ENCODE assay signal across 1 cellular context in the genomic region with DNA sequence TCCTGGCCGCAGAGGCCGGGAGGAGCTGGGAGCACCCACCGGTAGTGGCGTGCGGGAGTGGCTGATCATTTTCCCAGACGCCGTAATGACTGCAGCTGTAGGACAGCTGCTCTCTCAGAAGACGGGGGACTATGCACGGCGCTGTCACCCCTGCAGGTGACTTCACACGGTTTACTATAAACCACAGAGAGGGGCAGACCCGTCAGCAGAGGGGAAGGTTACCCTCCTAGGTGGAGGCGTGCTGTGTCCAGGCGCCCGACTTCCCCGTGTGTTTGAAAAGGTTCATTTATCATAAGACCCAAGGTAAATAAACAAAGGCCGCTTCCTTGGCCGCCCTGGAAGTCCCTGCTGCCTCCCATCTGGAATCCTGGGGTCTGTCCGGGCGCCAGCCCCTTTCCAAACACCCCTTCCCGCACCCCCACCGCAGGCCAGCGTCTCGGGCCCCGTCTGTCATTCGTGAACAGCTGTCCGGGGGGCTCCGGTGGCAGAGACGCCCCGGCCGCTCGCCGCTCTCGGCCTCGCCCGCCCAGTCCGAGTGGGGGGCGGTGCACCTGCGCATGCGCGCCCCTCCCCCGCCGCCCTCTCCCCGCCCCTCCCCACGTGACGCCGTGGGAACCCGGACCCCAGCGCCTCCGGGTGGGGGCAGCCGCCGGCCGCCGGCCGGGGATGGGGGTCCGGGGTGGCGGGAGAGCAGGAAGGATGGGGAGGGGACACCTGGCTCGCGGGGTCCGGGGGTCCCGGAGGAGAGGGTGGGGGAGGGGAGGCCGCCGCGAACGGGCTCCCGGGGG.
TF ChIP-seq lines count a peak whose summit lies in the region.

No MANE protein-coding gene starts in this region.

TF ChIP-seq in K562, 482 proteins besides CTCF, POLR2A, EP300 and RAD21 (continued from another document and continues in another):
- TF ChIP-seq, protein P1, sequence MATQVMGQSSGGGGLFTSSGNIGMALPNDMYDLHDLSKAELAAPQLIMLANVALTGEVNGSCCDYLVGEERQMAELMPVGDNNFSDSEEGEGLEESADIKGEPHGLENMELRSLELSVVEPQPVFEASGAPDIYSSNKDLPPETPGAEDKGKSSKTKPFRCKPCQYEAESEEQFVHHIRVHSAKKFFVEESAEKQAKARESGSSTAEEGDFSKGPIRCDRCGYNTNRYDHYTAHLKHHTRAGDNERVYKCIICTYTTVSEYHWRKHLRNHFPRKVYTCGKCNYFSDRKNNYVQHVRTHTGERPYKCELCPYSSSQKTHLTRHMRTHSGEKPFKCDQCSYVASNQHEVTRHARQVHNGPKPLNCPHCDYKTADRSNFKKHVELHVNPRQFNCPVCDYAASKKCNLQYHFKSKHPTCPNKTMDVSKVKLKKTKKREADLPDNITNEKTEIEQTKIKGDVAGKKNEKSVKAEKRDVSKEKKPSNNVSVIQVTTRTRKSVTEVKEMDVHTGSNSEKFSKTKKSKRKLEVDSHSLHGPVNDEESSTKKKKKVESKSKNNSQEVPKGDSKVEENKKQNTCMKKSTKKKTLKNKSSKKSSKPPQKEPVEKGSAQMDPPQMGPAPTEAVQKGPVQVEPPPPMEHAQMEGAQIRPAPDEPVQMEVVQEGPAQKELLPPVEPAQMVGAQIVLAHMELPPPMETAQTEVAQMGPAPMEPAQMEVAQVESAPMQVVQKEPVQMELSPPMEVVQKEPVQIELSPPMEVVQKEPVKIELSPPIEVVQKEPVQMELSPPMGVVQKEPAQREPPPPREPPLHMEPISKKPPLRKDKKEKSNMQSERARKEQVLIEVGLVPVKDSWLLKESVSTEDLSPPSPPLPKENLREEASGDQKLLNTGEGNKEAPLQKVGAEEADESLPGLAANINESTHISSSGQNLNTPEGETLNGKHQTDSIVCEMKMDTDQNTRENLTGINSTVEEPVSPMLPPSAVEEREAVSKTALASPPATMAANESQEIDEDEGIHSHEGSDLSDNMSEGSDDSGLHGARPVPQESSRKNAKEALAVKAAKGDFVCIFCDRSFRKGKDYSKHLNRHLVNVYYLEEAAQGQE (CRISPR knock-in tag; IDR thresholded peaks at IDR 0.05; ENCODE audit: low read depth) = no peak
- TF ChIP-seq MXI1 (IDR thresholded peaks at IDR 0.05; ENCODE audit: low read depth, low read length) (no peak), RFX5 (IDR thresholded peaks at IDR 0.05; ENCODE audit: low read depth, low read length) (no peak), ZNF143 (CRISPR knock-in tag; IDR thresholded peaks at IDR 0.05) (no peak), U2AF2 (optimal IDR thresholded peaks at IDR 0.05; ENCODE audit: low read depth, low read length) (no peak), ZNF785 (CRISPR knock-in tag; IDR thresholded peaks at IDR 0.05) (no peak), MAFK (IDR thresholded peaks at IDR 0.05; ENCODE audit: low read length) (no peak), HNRNPH1 (optimal IDR thresholded peaks at IDR 0.05; ENCODE audit: low read depth, low read length) (no peak), JUN (IDR thresholded peaks at IDR 0.05; ENCODE audit: borderline replicate concordance, low read depth, low read length) (no peak), JUN (CRISPR knock-in tag; IDR thresholded peaks at IDR 0.05; ENCODE audit: borderline replicate concordance) (no peak), ZFPM2 (CRISPR knock-in tag; IDR thresholded peaks at IDR 0.05) (no peak), MCM3 (IDR thresholded peaks at IDR 0.05) (no peak), ILF3 (IDR thresholded peaks at IDR 0.05; ENCODE audit: borderline replicate concordance) (no peak), ZNF24 (IDR thresholded peaks at IDR 0.05) (no peak), SMAD4 (CRISPR knock-in tag; conservative IDR thresholded peaks at IDR 0.05) (no peak; the same call in 1 of the 2 replicates), HDAC6 (IDR thresholded peaks at IDR 0.05; ENCODE audit: low read depth, low read length) (no peak), RBFOX2 (IDR thresholded peaks at IDR 0.05; ENCODE audit: low read depth, low read length) (peak; percentile 51), HIVEP1 (CRISPR knock-in tag; IDR thresholded peaks at IDR 0.05) (no peak), ZFX (CRISPR knock-in tag; IDR thresholded peaks at IDR 0.05) (peak; percentile 77), SP2 (IDR thresholded peaks at IDR 0.05; ENCODE audit: extremely low read depth, low read depth, low read length, poor library complexity, severe bottlenecking) (no peak), KLF6 (CRISPR knock-in tag; IDR thresholded peaks at IDR 0.05; ENCODE audit: borderline replicate concordance) (no peak), PML (IDR thresholded peaks at IDR 0.05; ENCODE audit: low read length) (no peak), ZNF217 (CRISPR knock-in tag; IDR thresholded peaks at IDR 0.05) (no peak), CTBP1 (IDR thresholded peaks at IDR 0.05; ENCODE audit: borderline replicate concordance) (no peak), GATAD2B (IDR thresholded peaks at IDR 0.05; ENCODE audit: borderline replicate concordance) (no peak), ZNF436 (CRISPR knock-in tag; IDR thresholded peaks at IDR 0.05) (no peak), ZBTB7A (IDR thresholded peaks at IDR 0.05; ENCODE audit: borderline replicate concordance, control insufficient read depth, low read depth, low read length) (0 out of 2 replicates have a peak, but pooled peaks have one; percentile 18), MAZ (CRISPR knock-in tag; conservative IDR thresholded peaks at IDR 0.05 in 1 of 2, IDR thresholded peaks at IDR 0.05 in 1 of 2) (peak in 1 of 2 experiments; percentile 58; a peak in 1 of 4 replicates), MYC (IDR thresholded peaks at IDR 0.05; ENCODE audit: low read depth, low read length) (no peak), MYC (CRISPR knock-in tag; IDR thresholded peaks at IDR 0.05; ENCODE audit: borderline replicate concordance, low read depth) (no peak), RB1 (IDR thresholded peaks at IDR 0.05; ENCODE audit: low read depth) (0 out of 2 replicates have a peak, but pooled peaks have one; percentile 8)
- TF ChIP-seq, protein P2, sequence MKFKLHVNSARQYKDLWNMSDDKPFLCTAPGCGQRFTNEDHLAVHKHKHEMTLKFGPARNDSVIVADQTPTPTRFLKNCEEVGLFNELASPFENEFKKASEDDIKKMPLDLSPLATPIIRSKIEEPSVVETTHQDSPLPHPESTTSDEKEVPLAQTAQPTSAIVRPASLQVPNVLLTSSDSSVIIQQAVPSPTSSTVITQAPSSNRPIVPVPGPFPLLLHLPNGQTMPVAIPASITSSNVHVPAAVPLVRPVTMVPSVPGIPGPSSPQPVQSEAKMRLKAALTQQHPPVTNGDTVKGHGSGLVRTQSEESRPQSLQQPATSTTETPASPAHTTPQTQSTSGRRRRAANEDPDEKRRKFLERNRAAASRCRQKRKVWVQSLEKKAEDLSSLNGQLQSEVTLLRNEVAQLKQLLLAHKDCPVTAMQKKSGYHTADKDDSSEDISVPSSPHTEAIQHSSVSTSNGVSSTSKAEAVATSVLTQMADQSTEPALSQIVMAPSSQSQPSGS (CRISPR knock-in tag; IDR thresholded peaks at IDR 0.05) = no peak
- TF ChIP-seq, protein P3, sequence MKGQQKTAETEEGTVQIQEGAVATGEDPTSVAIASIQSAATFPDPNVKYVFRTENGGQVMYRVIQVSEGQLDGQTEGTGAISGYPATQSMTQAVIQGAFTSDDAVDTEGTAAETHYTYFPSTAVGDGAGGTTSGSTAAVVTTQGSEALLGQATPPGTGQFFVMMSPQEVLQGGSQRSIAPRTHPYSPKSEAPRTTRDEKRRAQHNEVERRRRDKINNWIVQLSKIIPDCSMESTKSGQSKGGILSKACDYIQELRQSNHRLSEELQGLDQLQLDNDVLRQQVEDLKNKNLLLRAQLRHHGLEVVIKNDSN (CRISPR knock-in tag; IDR thresholded peaks at IDR 0.05) = peak; percentile 73
- TF ChIP-seq, protein P4, sequence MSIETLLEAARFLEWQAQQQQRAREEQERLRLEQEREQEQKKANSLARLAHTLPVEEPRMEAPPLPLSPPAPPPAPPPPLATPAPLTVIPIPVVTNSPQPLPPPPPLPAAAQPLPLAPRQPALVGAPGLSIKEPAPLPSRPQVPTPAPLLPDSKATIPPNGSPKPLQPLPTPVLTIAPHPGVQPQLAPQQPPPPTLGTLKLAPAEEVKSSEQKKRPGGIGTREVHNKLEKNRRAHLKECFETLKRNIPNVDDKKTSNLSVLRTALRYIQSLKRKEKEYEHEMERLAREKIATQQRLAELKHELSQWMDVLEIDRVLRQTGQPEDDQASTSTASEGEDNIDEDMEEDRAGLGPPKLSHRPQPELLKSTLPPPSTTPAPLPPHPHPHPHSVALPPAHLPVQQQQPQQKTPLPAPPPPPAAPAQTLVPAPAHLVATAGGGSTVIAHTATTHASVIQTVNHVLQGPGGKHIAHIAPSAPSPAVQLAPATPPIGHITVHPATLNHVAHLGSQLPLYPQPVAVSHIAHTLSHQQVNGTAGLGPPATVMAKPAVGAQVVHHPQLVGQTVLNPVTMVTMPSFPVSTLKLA (conservative IDR thresholded peaks at IDR 0.05) = 0 out of 4 replicates have a peak, but pooled peaks of 1 of the 2 experiments have one; percentile 30
- TF ChIP-seq, protein P5, sequence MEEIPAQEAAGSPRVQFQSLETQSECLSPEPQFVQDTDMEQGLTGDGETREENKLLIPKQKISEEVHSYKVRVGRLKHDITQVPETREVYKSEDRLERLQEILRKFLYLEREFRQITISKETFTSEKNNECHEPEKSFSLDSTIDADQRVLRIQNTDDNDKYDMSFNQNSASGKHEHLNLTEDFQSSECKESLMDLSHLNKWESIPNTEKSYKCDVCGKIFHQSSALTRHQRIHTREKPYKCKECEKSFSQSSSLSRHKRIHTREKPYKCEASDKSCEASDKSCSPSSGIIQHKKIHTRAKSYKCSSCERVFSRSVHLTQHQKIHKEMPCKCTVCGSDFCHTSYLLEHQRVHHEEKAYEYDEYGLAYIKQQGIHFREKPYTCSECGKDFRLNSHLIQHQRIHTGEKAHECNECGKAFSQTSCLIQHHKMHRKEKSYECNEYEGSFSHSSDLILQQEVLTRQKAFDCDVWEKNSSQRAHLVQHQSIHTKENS (CRISPR knock-in tag; IDR thresholded peaks at IDR 0.05) = no peak
- TF ChIP-seq, protein P6, sequence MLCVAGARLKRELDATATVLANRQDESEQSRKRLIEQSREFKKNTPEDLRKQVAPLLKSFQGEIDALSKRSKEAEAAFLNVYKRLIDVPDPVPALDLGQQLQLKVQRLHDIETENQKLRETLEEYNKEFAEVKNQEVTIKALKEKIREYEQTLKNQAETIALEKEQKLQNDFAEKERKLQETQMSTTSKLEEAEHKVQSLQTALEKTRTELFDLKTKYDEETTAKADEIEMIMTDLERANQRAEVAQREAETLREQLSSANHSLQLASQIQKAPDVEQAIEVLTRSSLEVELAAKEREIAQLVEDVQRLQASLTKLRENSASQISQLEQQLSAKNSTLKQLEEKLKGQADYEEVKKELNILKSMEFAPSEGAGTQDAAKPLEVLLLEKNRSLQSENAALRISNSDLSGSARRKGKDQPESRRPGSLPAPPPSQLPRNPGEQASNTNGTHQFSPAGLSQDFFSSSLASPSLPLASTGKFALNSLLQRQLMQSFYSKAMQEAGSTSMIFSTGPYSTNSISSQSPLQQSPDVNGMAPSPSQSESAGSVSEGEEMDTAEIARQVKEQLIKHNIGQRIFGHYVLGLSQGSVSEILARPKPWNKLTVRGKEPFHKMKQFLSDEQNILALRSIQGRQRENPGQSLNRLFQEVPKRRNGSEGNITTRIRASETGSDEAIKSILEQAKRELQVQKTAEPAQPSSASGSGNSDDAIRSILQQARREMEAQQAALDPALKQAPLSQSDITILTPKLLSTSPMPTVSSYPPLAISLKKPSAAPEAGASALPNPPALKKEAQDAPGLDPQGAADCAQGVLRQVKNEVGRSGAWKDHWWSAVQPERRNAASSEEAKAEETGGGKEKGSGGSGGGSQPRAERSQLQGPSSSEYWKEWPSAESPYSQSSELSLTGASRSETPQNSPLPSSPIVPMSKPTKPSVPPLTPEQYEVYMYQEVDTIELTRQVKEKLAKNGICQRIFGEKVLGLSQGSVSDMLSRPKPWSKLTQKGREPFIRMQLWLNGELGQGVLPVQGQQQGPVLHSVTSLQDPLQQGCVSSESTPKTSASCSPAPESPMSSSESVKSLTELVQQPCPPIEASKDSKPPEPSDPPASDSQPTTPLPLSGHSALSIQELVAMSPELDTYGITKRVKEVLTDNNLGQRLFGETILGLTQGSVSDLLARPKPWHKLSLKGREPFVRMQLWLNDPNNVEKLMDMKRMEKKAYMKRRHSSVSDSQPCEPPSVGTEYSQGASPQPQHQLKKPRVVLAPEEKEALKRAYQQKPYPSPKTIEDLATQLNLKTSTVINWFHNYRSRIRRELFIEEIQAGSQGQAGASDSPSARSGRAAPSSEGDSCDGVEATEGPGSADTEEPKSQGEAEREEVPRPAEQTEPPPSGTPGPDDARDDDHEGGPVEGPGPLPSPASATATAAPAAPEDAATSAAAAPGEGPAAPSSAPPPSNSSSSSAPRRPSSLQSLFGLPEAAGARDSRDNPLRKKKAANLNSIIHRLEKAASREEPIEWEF (CRISPR knock-in tag; IDR thresholded peaks at IDR 0.05) = no peak
- TF ChIP-seq, protein P7, sequence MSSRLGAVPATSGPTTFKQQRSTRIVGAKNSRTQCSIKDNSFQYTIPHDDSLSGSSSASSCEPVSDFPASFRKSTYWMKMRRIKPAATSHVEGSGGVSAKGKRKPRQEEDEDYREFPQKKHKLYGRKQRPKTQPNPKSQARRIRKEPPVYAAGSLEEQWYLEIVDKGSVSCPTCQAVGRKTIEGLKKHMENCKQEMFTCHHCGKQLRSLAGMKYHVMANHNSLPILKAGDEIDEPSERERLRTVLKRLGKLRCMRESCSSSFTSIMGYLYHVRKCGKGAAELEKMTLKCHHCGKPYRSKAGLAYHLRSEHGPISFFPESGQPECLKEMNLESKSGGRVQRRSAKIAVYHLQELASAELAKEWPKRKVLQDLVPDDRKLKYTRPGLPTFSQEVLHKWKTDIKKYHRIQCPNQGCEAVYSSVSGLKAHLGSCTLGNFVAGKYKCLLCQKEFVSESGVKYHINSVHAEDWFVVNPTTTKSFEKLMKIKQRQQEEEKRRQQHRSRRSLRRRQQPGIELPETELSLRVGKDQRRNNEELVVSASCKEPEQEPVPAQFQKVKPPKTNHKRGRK (tag; IDR thresholded peaks at IDR 0.05) = no peak
- TF ChIP-seq, protein P8, sequence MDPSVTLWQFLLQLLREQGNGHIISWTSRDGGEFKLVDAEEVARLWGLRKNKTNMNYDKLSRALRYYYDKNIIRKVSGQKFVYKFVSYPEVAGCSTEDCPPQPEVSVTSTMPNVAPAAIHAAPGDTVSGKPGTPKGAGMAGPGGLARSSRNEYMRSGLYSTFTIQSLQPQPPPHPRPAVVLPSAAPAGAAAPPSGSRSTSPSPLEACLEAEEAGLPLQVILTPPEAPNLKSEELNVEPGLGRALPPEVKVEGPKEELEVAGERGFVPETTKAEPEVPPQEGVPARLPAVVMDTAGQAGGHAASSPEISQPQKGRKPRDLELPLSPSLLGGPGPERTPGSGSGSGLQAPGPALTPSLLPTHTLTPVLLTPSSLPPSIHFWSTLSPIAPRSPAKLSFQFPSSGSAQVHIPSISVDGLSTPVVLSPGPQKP (CRISPR knock-in tag; IDR thresholded peaks at IDR 0.05) = no peak
- TF ChIP-seq, protein P9, sequence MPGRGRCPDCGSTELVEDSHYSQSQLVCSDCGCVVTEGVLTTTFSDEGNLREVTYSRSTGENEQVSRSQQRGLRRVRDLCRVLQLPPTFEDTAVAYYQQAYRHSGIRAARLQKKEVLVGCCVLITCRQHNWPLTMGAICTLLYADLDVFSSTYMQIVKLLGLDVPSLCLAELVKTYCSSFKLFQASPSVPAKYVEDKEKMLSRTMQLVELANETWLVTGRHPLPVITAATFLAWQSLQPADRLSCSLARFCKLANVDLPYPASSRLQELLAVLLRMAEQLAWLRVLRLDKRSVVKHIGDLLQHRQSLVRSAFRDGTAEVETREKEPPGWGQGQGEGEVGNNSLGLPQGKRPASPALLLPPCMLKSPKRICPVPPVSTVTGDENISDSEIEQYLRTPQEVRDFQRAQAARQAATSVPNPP (IDR thresholded peaks at IDR 0.05; ENCODE audit: borderline replicate concordance, insufficient read depth, insufficient read length) = no peak
